ENCODE assay signal across 10 cellular contexts in the genomic region with DNA sequence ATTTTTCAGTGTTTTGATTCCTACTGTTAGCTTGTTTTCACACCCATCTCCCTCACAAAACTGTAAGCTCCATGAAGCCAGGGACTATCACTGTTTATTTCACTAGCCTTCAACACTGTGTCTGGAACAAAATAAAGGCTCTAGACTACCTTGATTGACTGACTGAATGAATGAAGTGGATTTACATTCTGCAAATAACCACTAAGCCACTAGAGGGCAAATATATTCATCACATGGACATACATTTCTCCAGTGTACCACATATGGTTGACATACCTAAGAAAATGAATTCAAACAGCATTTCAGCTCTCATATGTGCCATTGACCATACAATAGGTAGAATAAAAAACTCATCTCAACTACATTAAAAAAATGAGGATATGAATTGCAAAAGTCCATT.
DNase-seq lines count a peak whose midpoint lies in the region; ATAC-seq and TF ChIP-seq lines count a peak whose summit lies in the region.
"Had no signal": no experiment of that assay in that cellular context is flagged by ENCODE, and none has a peak within 500 bp of the region (broad histone marks: within the 10 kb centered on the region; RNA-seq: fewer than 3 reads in every experiment).

No MANE protein-coding gene starts in this region.

- ATAC-seq in heart right ventricle (no peak), upper lobe of right lung (peak; percentile 22), lower lobe of right lung (no peak)
- no peak for ATAC-seq in stimulated activated effector memory CD8-positive, alpha-beta T cell treated with anti-CD3 and anti-CD28 coated beads, Interleukin-12 subunit alpha, Interleukin-12 subunit beta, amount 100 ng/mL, for 72 hours

- H3K9me3 ChIP-seq in heart right ventricle (peaks cover 0 to 5% (median 0%) of the 10 kb centered on the region in 11 donors), upper lobe of right lung (no peaks in the 10 kb centered on the region), lower lobe of right lung (peaks cover 3% of the 10 kb centered on the region)

- H3K27me3 ChIP-seq in heart right ventricle (peaks cover 0 to 49% (median 7%) of the 10 kb centered on the region in 7 donors), upper lobe of right lung (no peaks in the 10 kb centered on the region), lower lobe of right lung (ENCODE audit: low read depth) (no peaks in the 10 kb centered on the region)

- no peak overlapping the region for H3K27ac Mint-ChIP-seq in activated CD4-positive, alpha-beta T cell treated with anti-CD3 and anti-CD28 coated beads, Interleukin-2, amount 10 ng/mL, durations not matched to agents 7 days and 5 days
- no peak overlapping the region for H3K27ac Mint-ChIP-seq in stimulated activated effector memory CD8-positive, alpha-beta T cell treated with anti-CD3 and anti-CD28 coated beads, Interleukin-12 subunit alpha, Interleukin-12 subunit beta, amount 100 ng/mL, for 72 hours

- no peaks in the 10 kb centered on the region for H3K9me3 Mint-ChIP-seq in activated CD4-positive, alpha-beta T cell treated with anti-CD3 and anti-CD28 coated beads, Interleukin-2, amount 10 ng/mL, durations not matched to agents 7 days and 5 days
- no peaks in the 10 kb centered on the region for H3K9me3 Mint-ChIP-seq in stimulated activated effector memory CD8-positive, alpha-beta T cell treated with anti-CD3 and anti-CD28 coated beads, Interleukin-12 subunit alpha, Interleukin-12 subunit beta, amount 100 ng/mL, for 72 hours

- no peak overlapping the region for H3K4me3 Mint-ChIP-seq in activated CD4-positive, alpha-beta T cell treated with anti-CD3 and anti-CD28 coated beads, Interleukin-2, amount 10 ng/mL, durations not matched to agents 7 days and 5 days
- H3K4me3 Mint-ChIP-seq in stimulated activated effector memory CD8-positive, alpha-beta T cell treated with anti-CD3 and anti-CD28 coated beads, Interleukin-12 subunit alpha, Interleukin-12 subunit beta, amount 100 ng/mL, for 72 hours, result no peak overlapping the region
- H3K4me3 Mint-ChIP-seq: naive B cell had no signal

- H3K36me3 ChIP-seq in heart right ventricle, result no peaks in the 10 kb centered on the region
- H3K36me3 ChIP-seq in upper lobe of right lung, result no peaks in the 10 kb centered on the region
- no peaks in the 10 kb centered on the region for H3K36me3 ChIP-seq in lower lobe of right lung

- DNase-seq in heart right ventricle (no peak), cardiac septum (ENCODE audit: low spot score) (no peak), NAMALWA (ENCODE audit: low spot score) (peak; percentile 48), dermis microvascular lymphatic vessel endothelial cell (ENCODE audit: low read depth in 2 of 2) (peak; percentile 4 to 6), upper lobe of right lung (no peak), lower lobe of right lung (no peak)
- DNase-seq in activated CD4-positive, alpha-beta T cell treated with anti-CD3 and anti-CD28 coated beads, Interleukin-2, amount 10 ng/mL, durations not matched to agents 7 days and 5 days, result no peak
- no peak for DNase-seq in stimulated activated effector memory CD8-positive, alpha-beta T cell treated with anti-CD3 and anti-CD28 coated beads, Interleukin-12 subunit alpha, Interleukin-12 subunit beta, amount 100 ng/mL, for 72 hours (ENCODE audit: low spot score in 2 of 2)
- DNase-seq: activated naive CD4-positive, alpha-beta T cell treated with anti-CD3 and anti-CD28 coated beads, Interleukin-2, amount 50 U/mL, for 16 hours; naive B cell had no signal

- peak in 5 of 9 donors; percentile 11 to 25 (median 24) for TF ChIP-seq CTCF in heart right ventricle (IDR thresholded peaks at IDR 0.05)
- no peak for TF ChIP-seq CTCF in upper lobe of right lung (IDR thresholded peaks at IDR 0.05)
- no peak for TF ChIP-seq CTCF in lower lobe of right lung (IDR thresholded peaks at IDR 0.05)

- H3K27ac ChIP-seq in heart right ventricle (no peak overlapping the region), upper lobe of right lung (no peak overlapping the region), lower lobe of right lung (no peak overlapping the region)

- no peaks in the 10 kb centered on the region for H3K4me1 ChIP-seq in heart right ventricle
- no peaks in the 10 kb centered on the region for H3K4me1 ChIP-seq in upper lobe of right lung
- H3K4me1 ChIP-seq in lower lobe of right lung, result no peaks in the 10 kb centered on the region

- CTCF ChIA-PET in activated CD4-positive, alpha-beta T cell treated with anti-CD3 and anti-CD28 coated beads, Interleukin-2, amount 10 ng/mL, durations not matched to agents 7 days and 5 days (lab: Charles Lee), result interaction anchor here (1.1 to 1.4 kb wide), 2 partner anchors 9 to 644 kb away, joined by 3 to 4 read pairs; no protein-coding TSS in a partner anchor

- intact Hi-C loops in heart right ventricle (cut with DNase I) (loop anchor here in 1 of 10 donors (10.0 kb wide), 1 partner anchor 374 kb away; no protein-coding TSS in a partner anchor), cardiac septum (cut with DNase I) (loop anchor here (10.0 kb wide), 1 partner anchor 244 kb away; no protein-coding TSS in a partner anchor), upper lobe of right lung (cut with DNase I) (no loop called here), lower lobe of right lung (cut with DNase I) (no loop called here)

- POLR2A ChIA-PET in activated CD4-positive, alpha-beta T cell treated with anti-CD3 and anti-CD28 coated beads, Interleukin-2, amount 10 ng/mL, durations not matched to agents 7 days and 5 days (lab: Charles Lee), result no interaction called here

- H3K27me3 Mint-ChIP-seq in activated CD4-positive, alpha-beta T cell treated with anti-CD3 and anti-CD28 coated beads, Interleukin-2, amount 10 ng/mL, durations not matched to agents 7 days and 5 days, result peaks cover 11% of the 10 kb centered on the region

- H3K36me3 Mint-ChIP-seq in activated CD4-positive, alpha-beta T cell treated with anti-CD3 and anti-CD28 coated beads, Interleukin-2, amount 10 ng/mL, durations not matched to agents 7 days and 5 days (ENCODE audit: low read depth), result no peaks in the 10 kb centered on the region
- no peaks in the 10 kb centered on the region for H3K36me3 Mint-ChIP-seq in stimulated activated effector memory CD8-positive, alpha-beta T cell treated with anti-CD3 and anti-CD28 coated beads, Interleukin-12 subunit alpha, Interleukin-12 subunit beta, amount 100 ng/mL, for 72 hours
- H3K36me3 Mint-ChIP-seq: naive B cell had no signal

- H3K4me3 ChIP-seq in heart right ventricle (no peak overlapping the region), upper lobe of right lung (no peak overlapping the region), lower lobe of right lung (no peak overlapping the region)

- H3K4me1 Mint-ChIP-seq in activated CD4-positive, alpha-beta T cell treated with anti-CD3 and anti-CD28 coated beads, Interleukin-2, amount 10 ng/mL, durations not matched to agents 7 days and 5 days, result no peaks in the 10 kb centered on the region
- H3K4me1 Mint-ChIP-seq in stimulated activated effector memory CD8-positive, alpha-beta T cell treated with anti-CD3 and anti-CD28 coated beads, Interleukin-12 subunit alpha, Interleukin-12 subunit beta, amount 100 ng/mL, for 72 hours, result no peaks in the 10 kb centered on the region
- H3K4me1 Mint-ChIP-seq: naive B cell had no signal

Comparison
In these comparisons a context has a peak if more than half of its experiments do, and no peak if none do; other contexts are left out.
1. DNase-seq: peak in NAMALWA (single experiment) and dermis microvascular lymphatic vessel endothelial cell (2 of 2); none in heart right ventricle (0 of 2), cardiac septum (single experiment), upper lobe of right lung (single experiment), activated CD4-positive, alpha-beta T cell treated with anti-CD3 and anti-CD28 coated beads, Interleukin-2, amount 10 ng/mL, durations not matched to agents 7 days and 5 days (single experiment), stimulated activated effector memory CD8-positive, alpha-beta T cell treated with anti-CD3 and anti-CD28 coated beads, Interleukin-12 subunit alpha, Interleukin-12 subunit beta, amount 100 ng/mL, for 72 hours (0 of 2) and lower lobe of right lung (single experiment).
2. CTCF ChIP-seq: peak in heart right ventricle (5 of 9); none in upper lobe of right lung (single experiment) and lower lobe of right lung (single experiment).